Comparison of ENCODE assay signal across 29 cellular contexts in genomic region chr6:36762123-36762522, GRCh38.
"Had no signal": no experiment of that assay in that cellular context is flagged by ENCODE, and none has a peak within 500 bp of the region (broad histone marks: within the 10 kb centered on the region; RNA-seq: fewer than 3 reads in every experiment).

No MANE protein-coding gene starts in this region.

- ATAC-seq: activated naive CD4-positive, alpha-beta T cell treated with anti-CD3 and anti-CD28 coated beads, Interleukin-2, amount 50 U/mL, for 72 hours; activated T-cell treated with anti-CD3 and anti-CD28 coated beads, Interleukin-2, amount 50 U/mL, for 72 hours; esophagus mucosa; WTC11 had no signal

- H3K4me3 ChIP-seq: ascending aorta, breast epithelium, cardiac muscle cell, coronary artery, dorsolateral prefrontal cortex had no signal

- H3K4me1 ChIP-seq: breast epithelium had no signal

- H3K36me3 ChIP-seq: ascending aorta, breast epithelium, cardiac muscle cell had no signal

- H3K27me3 ChIP-seq: ascending aorta, breast epithelium, cardiac muscle cell, dorsolateral prefrontal cortex had no signal

- FAIRE-seq: frontal cortex had no signal

- DNase-seq: activated CD4-positive, alpha-beta memory T cell treated with anti-CD3 and anti-CD28 coated beads, Interleukin-2, amount 10 ng/mL, durations not matched to agents 7 days and 5 days; activated CD4-positive, alpha-beta T cell treated with anti-CD3 and anti-CD28 coated beads for 1 hour; activated CD4-positive, alpha-beta T cell treated with anti-CD3 and anti-CD28 coated beads for 4 hours; activated CD4-positive, alpha-beta T cell treated with anti-CD3 and anti-CD28 coated beads, Interleukin-2, amount 10 ng/mL, durations not matched to agents 7 days and 5 days; activated CD4-positive, alpha-beta T cell treated with anti-CD3 and anti-CD28 coated beads, Interleukin-2, amount 50 U/mL, for 4 hours; activated CD8-positive, alpha-beta memory T cell treated with anti-CD3 and anti-CD28 coated beads, Interleukin-2, amount 50 U/mL, for 48 hours; activated gamma-delta T cell; activated naive CD4-positive, alpha-beta T cell; activated naive CD4-positive, alpha-beta T cell treated with anti-CD3 and anti-CD28 coated beads, Interleukin-2, amount 10 ng/mL, durations not matched to agents 7 days and 5 days; activated naive CD8-positive, alpha-beta T cell treated with anti-CD3 and anti-CD28 coated beads, Interleukin-2, amount 10 ng/mL, durations not matched to agents 7 days and 5 days; activated T-cell treated with anti-CD3 and anti-CD28 coated beads for 4 hours; activated T-cell treated with anti-CD3 and anti-CD28 coated beads, Interleukin-2, amount 50 U/mL, for 24 hours; activated T-cell treated with anti-CD3 and anti-CD28 coated beads, Interleukin-2, amount 50 U/mL, for 72 hours; central memory CD4-positive, alpha-beta T cell; dorsolateral prefrontal cortex; effector memory CD4-positive, alpha-beta T cell; endodermal cell; foreskin fibroblast; head of caudate nucleus; T-helper 2 cell had no signal

- H3K27ac ChIP-seq: ascending aorta, breast epithelium, cardiac muscle cell, coronary artery, VCaP had no signal

- H3K9me3 ChIP-seq: ascending aorta, breast epithelium had no signal
